In genomic region chr13:111212517-111212873, GRCh38 we compare ENCODE assay signal across 26 cellular contexts.
DNase-seq lines count a peak whose midpoint lies in the region; ATAC-seq and TF ChIP-seq lines count a peak whose summit lies in the region.
"Had no signal": no experiment of that assay in that cellular context is flagged by ENCODE, and none has a peak within 500 bp of the region (broad histone marks: within the 10 kb centered on the region; RNA-seq: fewer than 3 reads in every experiment).

No MANE protein-coding gene starts in this region.

- CTCF ChIA-PET in WTC11 (lab: Charles Lee): interaction anchor here (1.1 to 2.0 kb wide), 2 partner anchors 10 to 145 kb away, joined by 5 read pairs; no protein-coding TSS in a partner anchor

- no peak overlapping the region for H3K4me2 ChIP-seq in trophoblast cell (ENCODE audit: low read length)

- H2BK5ac ChIP-seq in trophoblast cell (ENCODE audit: low read depth, low read length, poor library complexity): no peak overlapping the region

- H3K23ac ChIP-seq in trophoblast cell (ENCODE audit: low read length): no peak overlapping the region

- H4K12ac ChIP-seq in trophoblast cell (ENCODE audit: low read depth, low read length): no peak overlapping the region

- peaks cover 81% of the 10 kb centered on the region for H3K4me1 Mint-ChIP-seq in WTC11
- H3K4me1 Mint-ChIP-seq in endothelial cell (ENCODE audit: unreplicated experiment): peaks cover 80% of the 10 kb centered on the region

- no peak overlapping the region for H3K4ac ChIP-seq in trophoblast cell (ENCODE audit: low read depth, low read length)

- H3K9me3 ChIP-seq in trophoblast cell (ENCODE audit: insufficient read depth, low read depth, low read length): no peaks in the 10 kb centered on the region
- no peaks in the 10 kb centered on the region for H3K9me3 ChIP-seq in tibial artery
- H3K9me3 ChIP-seq: esophagus squamous epithelium, lower lobe of right lung, prostate gland, testis had no signal

- H3K27ac ChIP-seq in trophoblast cell (ENCODE audit: low read depth, low read length): peak overlapping the region; percentile 45
- H3K27ac ChIP-seq in tibial artery: peak overlapping the region; percentile 44 to 76
- H3K27ac ChIP-seq: C4-2B, esophagus squamous epithelium, prostate gland, testis had no signal

- H3K9me3 Mint-ChIP-seq in WTC11: no peaks in the 10 kb centered on the region
- no peaks in the 10 kb centered on the region for H3K9me3 Mint-ChIP-seq in endothelial cell (ENCODE audit: unreplicated experiment)
- H3K9me3 Mint-ChIP-seq: activated B cell treated with CpG ODN at 0.5 μM for 24 hours; activated T-helper 2 cell treated with anti-CD3 and anti-CD28 coated beads, Interferon-gamma antibody, Interleukin-2, Interleukin-4, amounts not matched to agents 10 μg/mL and 5 μg/mL and 100 μg/mL, durations not matched to agents 14 hours and 24 hours and 36 hours had no signal

- no peak overlapping the region for H2AFZ ChIP-seq in trophoblast cell (ENCODE audit: insufficient read depth, low read length, poor library complexity)

- no peak overlapping the region for H2BK12ac ChIP-seq in trophoblast cell (ENCODE audit: low read length)

- H4K8ac ChIP-seq in trophoblast cell (ENCODE audit: low read depth, low read length): no peak overlapping the region

- H3K4me3 ChIP-seq in trophoblast cell (ENCODE audit: low read depth, low read length) (no peak overlapping the region), tibial artery (no peak overlapping the region)
- H3K4me3 ChIP-seq: esophagus squamous epithelium, lower lobe of right lung, prostate gland, skin epidermis, testis had no signal

- POLR2A ChIA-PET in WTC11 (lab: Charles Lee): interaction anchor here (1.1 kb wide), 1 partner anchor 10 kb away, joined by 3 read pairs; no protein-coding TSS in a partner anchor

- no peak overlapping the region for H3K4me3 Mint-ChIP-seq in WTC11
- H3K4me3 Mint-ChIP-seq in endothelial cell (ENCODE audit: unreplicated experiment): no peak overlapping the region
- H3K4me3 Mint-ChIP-seq: activated B cell treated with CpG ODN at 0.5 μM for 24 hours; activated naive CD8-positive, alpha-beta T cell had no signal

- H3K27ac Mint-ChIP-seq in WTC11: peak overlapping the region; percentile 92
- peak overlapping the region; percentile 76 for H3K27ac Mint-ChIP-seq in endothelial cell (ENCODE audit: unreplicated experiment)
- H3K27ac Mint-ChIP-seq: activated B cell treated with CpG ODN at 0.5 μM for 24 hours; activated naive CD8-positive, alpha-beta T cell; activated T-helper 2 cell treated with anti-CD3 and anti-CD28 coated beads, Interferon-gamma antibody, Interleukin-2, Interleukin-4, amounts not matched to agents 10 μg/mL and 5 μg/mL and 100 μg/mL, durations not matched to agents 14 hours and 24 hours and 36 hours had no signal

- no peak overlapping the region for H3K18ac ChIP-seq in trophoblast cell (ENCODE audit: low read length)

- no peak for TF ChIP-seq CTCF in WTC11 (IDR thresholded peaks at IDR 0.05)
- TF ChIP-seq CTCF in endothelial cell (IDR thresholded peaks at IDR 0.05; ENCODE audit: unreplicated experiment): no peak
- no peak for TF ChIP-seq CTCF in tibial artery (IDR thresholded peaks at IDR 0.05)

- H3K27me3 ChIP-seq in trophoblast cell (ENCODE audit: insufficient read depth, low read length) (no peaks in the 10 kb centered on the region), tibial artery (no peaks in the 10 kb centered on the region)
- H3K27me3 ChIP-seq: esophagus squamous epithelium, testis had no signal

- ATAC-seq in WTC11 (no peak), GM19328 (IDR thresholded peaks at IDR 0.05; ENCODE audit: unreplicated experiment) (no peak)
- ATAC-seq: HCT116 had no signal

- H3K4me1 ChIP-seq in trophoblast cell (ENCODE audit: control insufficient read depth in 1 of 2, insufficient read depth in 2 of 2, low read length in 2 of 2) (peaks cover 27% of the 10 kb centered on the region in 2 experiments), tibial artery (peaks cover 0 to 100% (median 66%) of the 10 kb centered on the region in 4 donors)

- H3K27me3 Mint-ChIP-seq in WTC11 (ENCODE audit: low read depth): no peaks in the 10 kb centered on the region
- peaks cover 13% of the 10 kb centered on the region for H3K27me3 Mint-ChIP-seq in endothelial cell (ENCODE audit: unreplicated experiment)
- H3K27me3 Mint-ChIP-seq: activated B cell treated with CpG ODN at 0.5 μM for 24 hours; activated naive CD8-positive, alpha-beta T cell had no signal

- no CpG with 5 or more reads among the region's 4 CpGs for WGBS in trophoblast cell (ENCODE audit: extremely low coverage, insufficient coverage, insufficient read length)

- no peak overlapping the region for H2BK120ac ChIP-seq in trophoblast cell (ENCODE audit: insufficient read depth, low read length, poor library complexity)

- H4K91ac ChIP-seq in trophoblast cell (ENCODE audit: low read depth, low read length): no peak overlapping the region

- no peak for DNase-seq in WTC11 (ENCODE audit: low spot score)
- DNase-seq in endothelial cell (ENCODE audit: low spot score): no peak
- no peak for DNase-seq in trophoblast cell
- no peak for DNase-seq in tibial artery
- DNase-seq in activated CD8-positive, alpha-beta memory T cell treated with anti-CD3 and anti-CD28 coated beads, Interleukin-2, amount 50 U/mL, for 48 hours: no peak
- DNase-seq in SK-N-DZ (ENCODE audit: low spot score): no peak
- DNase-seq: activated B cell treated with CpG ODN at 0.5 μM for 24 hours; activated CD4-positive, alpha-beta T cell treated with anti-CD3 and anti-CD28 coated beads, Interleukin-2, amount 50 U/mL, for 48 hours; activated CD8-positive, alpha-beta memory T cell treated with anti-CD3 and anti-CD28 coated beads, Interleukin-2, amount 50 U/mL, for 4 hours; Calu3; cerebellar nuclear complex; effector memory CD4-positive, alpha-beta T cell; esophagus squamous epithelium; lower lobe of right lung; NCI-H1092; NCI-H2029; NCI-H748 treated with DMSO at 0.1 percent for 48 hours; stimulated activated CD4-positive, alpha-beta T cell treated with anti-CD3 and anti-CD28 coated beads, Interleukin-1b, Interleukin-23, amount 100 ng/mL, for 48 hours; testis had no signal

- H3K79me2 ChIP-seq in trophoblast cell (ENCODE audit: control insufficient read depth, insufficient read depth, low read length, poor library complexity): peaks cover 6% of the 10 kb centered on the region

- intact Hi-C loops in tibial artery (cut with DNase I; ENCODE audit: low total_unique reads): no loop called here

- H3K36me3 Mint-ChIP-seq in WTC11 (no peaks in the 10 kb centered on the region), endothelial cell (ENCODE audit: low read depth, unreplicated experiment) (peaks cover 57% of the 10 kb centered on the region)
- H3K36me3 Mint-ChIP-seq: activated naive CD8-positive, alpha-beta T cell had no signal

- H2AK5ac ChIP-seq in trophoblast cell (ENCODE audit: low read length): no peak overlapping the region

- H3K9ac ChIP-seq in trophoblast cell (ENCODE audit: low read length): no peak overlapping the region

- H3K36me3 ChIP-seq in trophoblast cell (ENCODE audit: control insufficient read depth in 1 of 2, insufficient read depth in 2 of 2, low read length in 2 of 2) (peaks cover 0 to 1% of the 10 kb centered on the region in 2 experiments), tibial artery (no peaks in the 10 kb centered on the region)
- H3K36me3 ChIP-seq: lower lobe of right lung, prostate gland had no signal

- peaks cover 11% of the 10 kb centered on the region for H3K79me1 ChIP-seq in trophoblast cell (ENCODE audit: low read length)

- no peak overlapping the region for H3K14ac ChIP-seq in trophoblast cell (ENCODE audit: low read length)

TF ChIP-seq in WTC11, 78 proteins besides CTCF, POLR2A, EP300 and RAD21 (continues in another document):
- TF ChIP-seq EMX1 (CRISPR knock-in tag; IDR thresholded peaks at IDR 0.05) (no peak), HMGA2 (CRISPR knock-in tag; IDR thresholded peaks at IDR 0.05) (no peak), STAT6 (CRISPR knock-in tag; conservative IDR thresholded peaks at IDR 0.05; ENCODE audit: low read depth) (no peak), ZNF416 (CRISPR knock-in tag; IDR thresholded peaks at IDR 0.05) (no peak)
